ENCODE assay signal across 27 cellular contexts in genomic region chr3:32003380-32003779, GRCh38. TPM values are rescaled to one million over a fixed set of nuclear protein-coding genes. Genes with fewer than 3 reads are reported as not detected.
"Had no signal": no experiment of that assay in that cellular context is flagged by ENCODE, and none has a peak within 500 bp of the region (broad histone marks: within the 10 kb centered on the region; RNA-seq: fewer than 3 reads in every experiment).

No MANE protein-coding gene starts in this region.

- DNase-seq: activated CD4-positive, alpha-beta memory T cell treated with anti-CD3 and anti-CD28 coated beads, Interleukin-2, amount 10 ng/mL, durations not matched to agents 7 days and 5 days; activated CD4-positive, alpha-beta T cell treated with anti-CD3 and anti-CD28 coated beads for 1 hour; activated CD4-positive, alpha-beta T cell treated with anti-CD3 and anti-CD28 coated beads, Interleukin-2, amount 10 ng/mL, durations not matched to agents 7 days and 5 days; activated naive CD4-positive, alpha-beta T cell; activated T-cell treated with anti-CD3 and anti-CD28 coated beads, Interleukin-2, amount 50 U/mL, for 48 hours; aorta; dorsolateral prefrontal cortex; effector memory CD4-positive, alpha-beta T cell; gastrocnemius medialis; glutamatergic neuron; kidney; left colon; mesenchymal stem cell; natural killer cell; posterior cingulate gyrus; right cardiac atrium; stimulated activated CD4-positive, alpha-beta T cell treated with anti-CD3 and anti-CD28 coated beads, Interleukin-15, amount 100 ng/mL, for 24 hours; stimulated activated CD4-positive, alpha-beta T cell treated with anti-CD3 and anti-CD28 coated beads, Interleukin-2, amount 100 ng/mL, for 24 hours; stimulated activated naive CD8-positive, alpha-beta T cell treated with anti-CD3 and anti-CD28 coated beads, Interleukin-15, Interleukin-2, amounts not matched to agents 100 U/mL and 50 U/mL, for 24 hours; SW 1271; T-helper 9 cell; testis; transverse colon had no signal

- H3K9me3 ChIP-seq: gastrocnemius medialis, testis, transverse colon had no signal

- H3K4me3 Mint-ChIP-seq: activated CD4-positive, alpha-beta memory T cell treated with anti-CD3 and anti-CD28 coated beads, Interleukin-2, amount 10 ng/mL, durations not matched to agents 7 days and 5 days; activated CD4-positive, alpha-beta T cell treated with anti-CD3 and anti-CD28 coated beads, Interleukin-2, amount 10 ng/mL, durations not matched to agents 7 days and 5 days; brain; natural killer cell; T-helper 1 cell treated with Interleukin-12 subunit alpha and Interleukin-12 subunit beta and Interleukin-4 antibody, amounts not matched to agents 30 μg/mL and 1 μg/mL, for 36 hours had no signal

- H3K27me3 ChIP-seq: gastrocnemius medialis, testis, transverse colon had no signal

- H3K36me3 ChIP-seq: gastrocnemius medialis, transverse colon, WERI-Rb-1 had no signal

- H3K4me1 Mint-ChIP-seq: activated CD4-positive, alpha-beta T cell treated with anti-CD3 and anti-CD28 coated beads, Interleukin-2, amount 10 ng/mL, durations not matched to agents 7 days and 5 days; natural killer cell had no signal

- H3K4me1 ChIP-seq: gastrocnemius medialis, testis, transverse colon had no signal

- H3K36me3 Mint-ChIP-seq: brain, natural killer cell had no signal

- H3K27ac ChIP-seq: coronary artery, dorsolateral prefrontal cortex, gastrocnemius medialis, testis, transverse colon, WERI-Rb-1 had no signal

- H3K9me3 Mint-ChIP-seq: activated CD4-positive, alpha-beta T cell treated with anti-CD3 and anti-CD28 coated beads, Interleukin-2, amount 10 ng/mL, durations not matched to agents 7 days and 5 days; natural killer cell had no signal

- H3K27ac Mint-ChIP-seq: activated CD4-positive, alpha-beta memory T cell treated with anti-CD3 and anti-CD28 coated beads, Interleukin-2, amount 10 ng/mL, durations not matched to agents 7 days and 5 days; activated CD4-positive, alpha-beta T cell treated with anti-CD3 and anti-CD28 coated beads, Interleukin-2, amount 10 ng/mL, durations not matched to agents 7 days and 5 days; natural killer cell; T-helper 1 cell treated with Interleukin-12 subunit alpha and Interleukin-12 subunit beta and Interleukin-4 antibody, amounts not matched to agents 30 μg/mL and 1 μg/mL, for 36 hours had no signal

- H3K4me3 ChIP-seq: coronary artery, dorsolateral prefrontal cortex, gastrocnemius medialis, testis, transverse colon had no signal

- ATAC-seq: gastrocnemius medialis; right cardiac atrium; stimulated activated naive CD8-positive, alpha-beta T cell treated with anti-CD3 and anti-CD28 coated beads, Interleukin-15, Interleukin-2, amounts not matched to agents 100 U/mL and 50 U/mL, for 24 hours had no signal

RNA-seq across cellular contexts. Expression of gene ZNF860, which starts 21.8 kb away (rescaled TPM):
- total RNA-seq: activated CD4-positive, alpha-beta T cell treated with anti-CD3 and anti-CD28 coated beads, Interleukin-2, amount 10 ng/mL, durations not matched to agents 7 days and 5 days had no signal
